In the genomic region with DNA sequence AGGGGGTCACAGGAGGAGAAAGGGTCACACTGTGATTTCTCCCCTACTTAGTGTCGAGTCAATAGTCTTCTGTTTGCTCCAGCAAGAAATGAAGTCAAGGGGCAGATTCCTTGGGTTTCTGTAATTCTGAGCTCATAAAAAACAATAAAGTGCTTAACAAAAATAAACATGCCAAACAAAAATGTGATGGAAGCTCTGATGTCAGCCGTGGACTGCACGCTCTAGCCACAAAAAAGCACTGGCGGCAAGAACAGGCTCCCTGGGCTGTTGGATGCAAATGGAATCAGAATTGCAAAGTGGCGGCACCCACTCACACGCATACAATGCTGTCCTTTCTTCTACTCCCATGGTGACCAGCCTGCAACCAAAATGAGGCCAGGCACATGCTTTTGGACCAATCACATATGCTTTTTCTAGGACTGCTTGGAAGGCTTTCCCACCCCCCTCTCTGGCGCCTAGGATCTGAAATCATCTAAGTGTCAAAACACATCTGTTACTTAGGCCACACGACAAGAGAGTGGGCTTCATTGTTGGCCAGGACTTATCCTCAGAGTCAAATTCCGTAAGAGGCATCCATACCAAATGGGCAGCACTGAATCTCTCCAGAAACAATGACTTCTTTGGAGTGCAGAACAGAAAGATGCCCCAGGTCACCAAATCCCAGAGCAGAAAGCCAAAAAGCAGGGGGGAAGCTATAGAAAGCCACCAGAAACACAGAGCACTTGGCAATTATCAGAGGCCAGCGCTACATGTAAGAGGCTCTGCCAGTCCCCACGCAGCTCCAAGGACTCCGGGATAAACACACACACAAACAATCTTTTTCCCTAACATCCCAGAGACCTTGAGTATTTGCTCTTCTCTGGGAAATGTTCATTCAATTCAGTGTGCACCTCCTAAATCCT, we compare ENCODE assay signal across 1 cellular context.
A peak's percentile ranks its signal among the peaks of the same experiment; 100 is the strongest.
TF ChIP-seq lines count a peak whose summit lies in the region.

No MANE protein-coding gene starts in this region.

TF ChIP-seq in HEK293, 187 proteins besides CTCF, POLR2A, EP300 and RAD21 (continued from another document and continues in another):
- TF ChIP-seq ZNF221 (tag by site-specific recombination; IDR thresholded peaks at IDR 0.05; ENCODE audit: borderline replicate concordance), result no peak
- no peak for TF ChIP-seq ZBTB10 (tag by site-specific recombination; IDR thresholded peaks at IDR 0.05)
- TF ChIP-seq YY1 (tag by site-specific recombination; IDR thresholded peaks at IDR 0.05), result no peak
- TF ChIP-seq ELK4 (IDR thresholded peaks at IDR 0.05; ENCODE audit: borderline replicate concordance, low read depth, low read length), result no peak
- TF ChIP-seq ZNF426 (tag by site-specific recombination; IDR thresholded peaks at IDR 0.05), result no peak
- no peak for TF ChIP-seq ZNF529 (tag by site-specific recombination; IDR thresholded peaks at IDR 0.05; ENCODE audit: insufficient replicate concordance)
- TF ChIP-seq ZNF791 (tag by site-specific recombination; IDR thresholded peaks at IDR 0.05), result no peak
- no peak for TF ChIP-seq KLF7 (tag by site-specific recombination; IDR thresholded peaks at IDR 0.05; ENCODE audit: borderline replicate concordance)
- TF ChIP-seq ZNF223 (tag by site-specific recombination; IDR thresholded peaks at IDR 0.05), result no peak
- TF ChIP-seq ZNF677 (tag by site-specific recombination; IDR thresholded peaks at IDR 0.05), result no peak
- peak; percentile 20; the same call in 1 of the 2 replicates for TF ChIP-seq GFI1B (tag by site-specific recombination; IDR thresholded peaks at IDR 0.05)
- no peak for TF ChIP-seq ZNF585B (tag by site-specific recombination; IDR thresholded peaks at IDR 0.05)
- peak; percentile 50; the same call in 1 of the 2 replicates for TF ChIP-seq ZNF366 (tag by site-specific recombination; conservative IDR thresholded peaks at IDR 0.05)
- TF ChIP-seq ZNF600 (tag by site-specific recombination; IDR thresholded peaks at IDR 0.05), result 0 out of 2 replicates have a peak, but pooled peaks have one; percentile 18
- no peak for TF ChIP-seq ZNF48 (tag by site-specific recombination; IDR thresholded peaks at IDR 0.05)
- TF ChIP-seq SCRT1 (tag by site-specific recombination; IDR thresholded peaks at IDR 0.05; ENCODE audit: borderline replicate concordance), result no peak
- TF ChIP-seq ZNF155 (tag by site-specific recombination; IDR thresholded peaks at IDR 0.05), result no peak
- no peak for TF ChIP-seq ZFHX2 (tag by site-specific recombination; conservative IDR thresholded peaks at IDR 0.05)
- TF ChIP-seq, protein P1, sequence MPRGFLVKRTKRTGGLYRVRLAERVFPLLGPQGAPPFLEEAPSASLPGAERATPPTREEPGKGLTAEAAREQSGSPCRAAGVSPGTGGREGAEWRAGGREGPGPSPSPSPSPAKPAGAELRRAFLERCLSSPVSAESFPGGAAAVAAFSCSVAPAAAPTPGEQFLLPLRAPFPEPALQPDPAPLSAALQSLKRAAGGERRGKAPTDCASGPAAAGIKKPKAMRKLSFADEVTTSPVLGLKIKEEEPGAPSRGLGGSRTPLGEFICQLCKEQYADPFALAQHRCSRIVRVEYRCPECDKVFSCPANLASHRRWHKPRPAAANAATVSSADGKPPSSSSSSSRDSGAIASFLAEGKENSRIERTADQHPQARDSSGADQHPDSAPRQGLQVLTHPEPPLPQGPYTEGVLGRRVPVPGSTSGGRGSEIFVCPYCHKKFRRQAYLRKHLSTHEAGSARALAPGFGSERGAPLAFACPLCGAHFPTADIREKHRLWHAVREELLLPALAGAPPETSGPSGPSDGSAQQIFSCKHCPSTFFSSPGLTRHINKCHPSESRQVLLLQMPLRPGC (tag by site-specific recombination; IDR thresholded peaks at IDR 0.05), result peak; percentile 55; the same call in 1 of the 2 replicates
- TF ChIP-seq, protein P2, sequence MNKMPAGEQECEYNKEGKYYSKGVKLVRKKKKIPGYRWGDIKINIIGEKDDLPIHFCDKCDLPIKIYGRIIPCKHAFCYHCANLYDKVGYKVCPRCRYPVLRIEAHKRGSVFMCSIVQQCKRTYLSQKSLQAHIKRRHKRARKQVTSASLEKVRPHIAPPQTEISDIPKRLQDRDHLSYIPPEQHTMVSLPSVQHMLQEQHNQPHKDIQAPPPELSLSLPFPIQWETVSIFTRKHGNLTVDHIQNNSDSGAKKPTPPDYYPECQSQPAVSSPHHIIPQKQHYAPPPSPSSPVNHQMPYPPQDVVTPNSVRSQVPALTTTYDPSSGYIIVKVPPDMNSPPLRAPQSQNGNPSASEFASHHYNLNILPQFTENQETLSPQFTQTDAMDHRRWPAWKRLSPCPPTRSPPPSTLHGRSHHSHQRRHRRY (tag by site-specific recombination; IDR thresholded peaks at IDR 0.05), result no peak
- TF ChIP-seq IKZF3 (tag by site-specific recombination; IDR thresholded peaks at IDR 0.05), result 0 out of 2 replicates have a peak, but pooled peaks have one; percentile 55
- no peak for TF ChIP-seq ZNF398 (tag by site-specific recombination; IDR thresholded peaks at IDR 0.05)
- no peak for TF ChIP-seq ZNF10 (tag by site-specific recombination; IDR thresholded peaks at IDR 0.05)
- no peak for TF ChIP-seq KLF10 (tag by site-specific recombination; IDR thresholded peaks at IDR 0.05)
- TF ChIP-seq ZNF239 (tag by site-specific recombination; IDR thresholded peaks at IDR 0.05), result no peak
- TF ChIP-seq ZNF558 (tag by site-specific recombination; IDR thresholded peaks at IDR 0.05), result no peak
- no peak for TF ChIP-seq SCRT2 (tag by site-specific recombination; IDR thresholded peaks at IDR 0.05)
- no peak for TF ChIP-seq ZFP41 (tag by site-specific recombination; IDR thresholded peaks at IDR 0.05; ENCODE audit: borderline replicate concordance)
- 0 out of 2 replicates have a peak, but pooled peaks have one; percentile 16 for TF ChIP-seq WT1 (tag by site-specific recombination; IDR thresholded peaks at IDR 0.05)
- no peak for TF ChIP-seq ZNF362 (tag by site-specific recombination; IDR thresholded peaks at IDR 0.05)
- no peak for TF ChIP-seq ZNF112 (tag by site-specific recombination; IDR thresholded peaks at IDR 0.05)
- no peak for TF ChIP-seq ZNF114 (tag by site-specific recombination; IDR thresholded peaks at IDR 0.05)
- 0 out of 2 replicates have a peak, but pooled peaks have one; percentile 47 for TF ChIP-seq ZNF692 (tag by site-specific recombination; IDR thresholded peaks at IDR 0.05)
- no peak for TF ChIP-seq ZNF521 (tag by site-specific recombination; IDR thresholded peaks at IDR 0.05)
- no peak for TF ChIP-seq ZNF449 (tag by site-specific recombination; IDR thresholded peaks at IDR 0.05)
- TF ChIP-seq OVOL3 (tag by site-specific recombination; IDR thresholded peaks at IDR 0.05), result no peak
- TF ChIP-seq, protein P3, sequence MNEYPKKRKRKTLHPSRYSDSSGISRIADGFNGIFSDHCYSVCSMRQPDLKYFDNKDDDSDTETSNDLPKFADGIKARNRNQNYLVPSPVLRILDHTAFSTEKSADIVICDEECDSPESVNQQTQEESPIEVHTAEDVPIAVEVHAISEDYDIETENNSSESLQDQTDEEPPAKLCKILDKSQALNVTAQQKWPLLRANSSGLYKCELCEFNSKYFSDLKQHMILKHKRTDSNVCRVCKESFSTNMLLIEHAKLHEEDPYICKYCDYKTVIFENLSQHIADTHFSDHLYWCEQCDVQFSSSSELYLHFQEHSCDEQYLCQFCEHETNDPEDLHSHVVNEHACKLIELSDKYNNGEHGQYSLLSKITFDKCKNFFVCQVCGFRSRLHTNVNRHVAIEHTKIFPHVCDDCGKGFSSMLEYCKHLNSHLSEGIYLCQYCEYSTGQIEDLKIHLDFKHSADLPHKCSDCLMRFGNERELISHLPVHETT (tag by site-specific recombination; IDR thresholded peaks at IDR 0.05), result no peak
- no peak for TF ChIP-seq ZBTB20 (tag by site-specific recombination; IDR thresholded peaks at IDR 0.05)
- peak; percentile 58 for TF ChIP-seq ZIC2 (tag by site-specific recombination; IDR thresholded peaks at IDR 0.05)
- TF ChIP-seq ZNF24 (tag by site-specific recombination; IDR thresholded peaks at IDR 0.05), result no peak
- peak; percentile 64; the same call in 1 of the 2 replicates for TF ChIP-seq OSR2 (tag by site-specific recombination; IDR thresholded peaks at IDR 0.05)
- TF ChIP-seq ZNF629 (tag by site-specific recombination; IDR thresholded peaks at IDR 0.05), result peak; percentile 85
- TF ChIP-seq ZNF792 (tag by site-specific recombination; IDR thresholded peaks at IDR 0.05), result no peak
- TF ChIP-seq ZNF184 (tag by site-specific recombination; IDR thresholded peaks at IDR 0.05), result no peak
- TF ChIP-seq ZNF174 (tag by site-specific recombination; IDR thresholded peaks at IDR 0.05), result no peak
- no peak for TF ChIP-seq ZNF837 (tag by site-specific recombination; IDR thresholded peaks at IDR 0.05)
- no peak for TF ChIP-seq ZNF175 (tag by site-specific recombination; IDR thresholded peaks at IDR 0.05)
- peak; percentile 15; the same call in 1 of the 2 replicates for TF ChIP-seq KLF16 (tag by site-specific recombination; IDR thresholded peaks at IDR 0.05)
